Comparison of ENCODE assay signal across 15 cellular contexts in genomic region chr3:53721187-53721946, GRCh38.
A peak's percentile ranks its signal among the peaks of the same experiment; 100 is the strongest.
DNase-seq lines count a peak whose midpoint lies in the region; ATAC-seq and TF ChIP-seq lines count a peak whose summit lies in the region.
"Had no signal": no experiment of that assay in that cellular context is flagged by ENCODE, and none has a peak within 500 bp of the region (broad histone marks: within the 10 kb centered on the region; RNA-seq: fewer than 3 reads in every experiment).

No MANE protein-coding gene starts in this region.

- peaks cover 23% of the 10 kb centered on the region for H3K27me3 Mint-ChIP-seq in activated CD4-positive, alpha-beta memory T cell treated with anti-CD3 and anti-CD28 coated beads, Interleukin-2, amount 10 ng/mL, durations not matched to agents 7 days and 5 days
- H3K27me3 Mint-ChIP-seq in activated CD4-positive, alpha-beta memory T cell treated with anti-CD3 and anti-CD28 coated beads for 36 hours = peaks cover 4% of the 10 kb centered on the region
- no peaks in the 10 kb centered on the region for H3K27me3 Mint-ChIP-seq in WTC11 (ENCODE audit: low read depth)

- no peak overlapping the region for H3K4me3 Mint-ChIP-seq in activated CD4-positive, alpha-beta memory T cell treated with anti-CD3 and anti-CD28 coated beads, Interleukin-2, amount 10 ng/mL, durations not matched to agents 7 days and 5 days
- no peak overlapping the region for H3K4me3 Mint-ChIP-seq in activated CD4-positive, alpha-beta memory T cell treated with anti-CD3 and anti-CD28 coated beads for 36 hours
- H3K4me3 Mint-ChIP-seq in WTC11 = no peak overlapping the region
- H3K4me3 Mint-ChIP-seq: activated naive CD4-positive, alpha-beta T cell treated with anti-CD3 and anti-CD28 coated beads for 36 hours; nephron had no signal

- H3K27me3 ChIP-seq in thyroid gland = no peaks in the 10 kb centered on the region

- intact Hi-C loops in activated CD4-positive, alpha-beta memory T cell treated with anti-CD3 and anti-CD28 coated beads for 36 hours (cut with micrococcal nuclease) = no loop called here
- intact Hi-C loops in thyroid gland (cut with DNase I) = no loop called here

- no peaks in the 10 kb centered on the region for H3K9me3 ChIP-seq in thyroid gland

- H3K27ac Mint-ChIP-seq in activated CD4-positive, alpha-beta memory T cell treated with anti-CD3 and anti-CD28 coated beads, Interleukin-2, amount 10 ng/mL, durations not matched to agents 7 days and 5 days = peak overlapping the region; percentile 28
- no peak overlapping the region for H3K27ac Mint-ChIP-seq in activated CD4-positive, alpha-beta memory T cell treated with anti-CD3 and anti-CD28 coated beads for 36 hours
- H3K27ac Mint-ChIP-seq in WTC11 = no peak overlapping the region
- H3K27ac Mint-ChIP-seq: activated naive CD4-positive, alpha-beta T cell treated with anti-CD3 and anti-CD28 coated beads for 36 hours; nephron had no signal

- ATAC-seq in WTC11 (peak; percentile 86), GM19324 (IDR thresholded peaks at IDR 0.05; ENCODE audit: low FRiP score, unreplicated experiment) (no peak), GM21786 (IDR thresholded peaks at IDR 0.05; ENCODE audit: unreplicated experiment) (no peak), GM18870 (IDR thresholded peaks at IDR 0.05; ENCODE audit: unreplicated experiment) (no peak)

- H3K4me1 ChIP-seq in thyroid gland = no peaks in the 10 kb centered on the region

- peaks cover 6% of the 10 kb centered on the region for H3K36me3 Mint-ChIP-seq in activated CD4-positive, alpha-beta memory T cell treated with anti-CD3 and anti-CD28 coated beads, Interleukin-2, amount 10 ng/mL, durations not matched to agents 7 days and 5 days (ENCODE audit: low read depth)
- no peaks in the 10 kb centered on the region for H3K36me3 Mint-ChIP-seq in activated CD4-positive, alpha-beta memory T cell treated with anti-CD3 and anti-CD28 coated beads for 36 hours
- no peaks in the 10 kb centered on the region for H3K36me3 Mint-ChIP-seq in WTC11

- CTCF ChIA-PET in activated CD4-positive, alpha-beta memory T cell treated with anti-CD3 and anti-CD28 coated beads, Interleukin-2, amount 10 ng/mL, durations not matched to agents 7 days and 5 days (lab: Charles Lee) = interaction anchor here (0.6 to 1.8 kb wide), 5 partner anchors 11 to 37 kb away, joined by 3 to 15 read pairs (median 3); no protein-coding TSS in a partner anchor
- CTCF ChIA-PET in activated CD4-positive, alpha-beta memory T cell treated with anti-CD3 and anti-CD28 coated beads for 36 hours (lab: Charles Lee) = interaction anchor here (0.9 kb wide), 1 partner anchor 11 kb away, joined by 3 read pairs; no protein-coding TSS in a partner anchor
- CTCF ChIA-PET in WTC11 (lab: Charles Lee) = interaction anchor here (1.1 to 1.4 kb wide), 3 partner anchors 11 to 344 kb away, joined by 3 to 10 read pairs (median 3); no protein-coding TSS in a partner anchor

- TF ChIP-seq CTCF in WTC11 (IDR thresholded peaks at IDR 0.05) (no peak), thyroid gland (IDR thresholded peaks at IDR 0.05) (no peak)

- peaks cover 48% of the 10 kb centered on the region for H3K4me1 Mint-ChIP-seq in activated CD4-positive, alpha-beta memory T cell treated with anti-CD3 and anti-CD28 coated beads, Interleukin-2, amount 10 ng/mL, durations not matched to agents 7 days and 5 days
- no peaks in the 10 kb centered on the region for H3K4me1 Mint-ChIP-seq in activated CD4-positive, alpha-beta memory T cell treated with anti-CD3 and anti-CD28 coated beads for 36 hours (ENCODE audit: low read depth)
- H3K4me1 Mint-ChIP-seq in WTC11 = peaks cover 9% of the 10 kb centered on the region
- H3K4me1 Mint-ChIP-seq: nephron had no signal

- no peaks in the 10 kb centered on the region for H3K36me3 ChIP-seq in thyroid gland

- DNase-seq in activated CD4-positive, alpha-beta memory T cell treated with anti-CD3 and anti-CD28 coated beads, Interleukin-2, amount 10 ng/mL, durations not matched to agents 7 days and 5 days = no peak
- DNase-seq in activated CD4-positive, alpha-beta memory T cell treated with anti-CD3 and anti-CD28 coated beads for 36 hours = no peak
- DNase-seq in WTC11 (ENCODE audit: low spot score) (no peak), inferior parietal cortex (ENCODE audit: extremely low spot score) (peak; percentile 37), thyroid gland (peak; percentile 12 to 27)
- DNase-seq: 8988T; activated naive CD4-positive, alpha-beta T cell treated with anti-CD3 and anti-CD28 coated beads for 36 hours; NCI-H1930; NCI-H82; SIG-M5 had no signal

- no peaks in the 10 kb centered on the region for H3K9me3 Mint-ChIP-seq in activated CD4-positive, alpha-beta memory T cell treated with anti-CD3 and anti-CD28 coated beads, Interleukin-2, amount 10 ng/mL, durations not matched to agents 7 days and 5 days
- H3K9me3 Mint-ChIP-seq in activated CD4-positive, alpha-beta memory T cell treated with anti-CD3 and anti-CD28 coated beads for 36 hours = no peaks in the 10 kb centered on the region
- no peaks in the 10 kb centered on the region for H3K9me3 Mint-ChIP-seq in WTC11
- H3K9me3 Mint-ChIP-seq: activated naive CD4-positive, alpha-beta T cell treated with anti-CD3 and anti-CD28 coated beads for 36 hours; nephron had no signal

- POLR2A ChIA-PET in activated CD4-positive, alpha-beta memory T cell treated with anti-CD3 and anti-CD28 coated beads, Interleukin-2, amount 10 ng/mL, durations not matched to agents 7 days and 5 days (lab: Charles Lee) = interaction anchor here (1.0 to 1.5 kb wide), 2 partner anchors 8 to 14 kb away, joined by 4 read pairs; no protein-coding TSS in a partner anchor
- POLR2A ChIA-PET in activated CD4-positive, alpha-beta memory T cell treated with anti-CD3 and anti-CD28 coated beads for 36 hours (lab: Charles Lee) = no interaction called here
- POLR2A ChIA-PET in WTC11 (lab: Charles Lee) = no interaction called here

- no peak for TF ChIP-seq POLR2A in thyroid gland (IDR thresholded peaks at IDR 0.05)

- 51 to 55% methylated on average over 5 of the region's 5 CpGs for WGBS in thyroid gland, 2 donors

- H3K27ac ChIP-seq in thyroid gland = no peak overlapping the region
- H3K27ac ChIP-seq: KMS-11 had no signal

- no peak overlapping the region for H3K4me3 ChIP-seq in thyroid gland (replicated peaks in 1 of 3)

TF ChIP-seq in WTC11, 78 proteins besides CTCF, POLR2A, EP300 and RAD21 (continues in another document):
- TF ChIP-seq, protein P1, sequence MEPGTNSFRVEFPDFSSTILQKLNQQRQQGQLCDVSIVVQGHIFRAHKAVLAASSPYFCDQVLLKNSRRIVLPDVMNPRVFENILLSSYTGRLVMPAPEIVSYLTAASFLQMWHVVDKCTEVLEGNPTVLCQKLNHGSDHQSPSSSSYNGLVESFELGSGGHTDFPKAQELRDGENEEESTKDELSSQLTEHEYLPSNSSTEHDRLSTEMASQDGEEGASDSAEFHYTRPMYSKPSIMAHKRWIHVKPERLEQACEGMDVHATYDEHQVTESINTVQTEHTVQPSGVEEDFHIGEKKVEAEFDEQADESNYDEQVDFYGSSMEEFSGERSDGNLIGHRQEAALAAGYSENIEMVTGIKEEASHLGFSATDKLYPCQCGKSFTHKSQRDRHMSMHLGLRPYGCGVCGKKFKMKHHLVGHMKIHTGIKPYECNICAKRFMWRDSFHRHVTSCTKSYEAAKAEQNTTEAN (CRISPR knock-in tag; IDR thresholded peaks at IDR 0.05) = no peak
- TF ChIP-seq ZNF121 (CRISPR knock-in tag; IDR thresholded peaks at IDR 0.05) = no peak
- TF ChIP-seq MAX (CRISPR knock-in tag; IDR thresholded peaks at IDR 0.05) = no peak
- no peak for TF ChIP-seq GRHL2 (CRISPR knock-in tag; IDR thresholded peaks at IDR 0.05; ENCODE audit: insufficient replicate concordance, severe bottlenecking)
- no peak for TF ChIP-seq ZNF317 (CRISPR knock-in tag; IDR thresholded peaks at IDR 0.05; ENCODE audit: borderline replicate concordance, low read depth)
- no peak for TF ChIP-seq SMAD3 (CRISPR knock-in tag; IDR thresholded peaks at IDR 0.05; ENCODE audit: borderline replicate concordance)
- TF ChIP-seq CREB1 (CRISPR knock-in tag; IDR thresholded peaks at IDR 0.05) = no peak
- TF ChIP-seq, protein P2, sequence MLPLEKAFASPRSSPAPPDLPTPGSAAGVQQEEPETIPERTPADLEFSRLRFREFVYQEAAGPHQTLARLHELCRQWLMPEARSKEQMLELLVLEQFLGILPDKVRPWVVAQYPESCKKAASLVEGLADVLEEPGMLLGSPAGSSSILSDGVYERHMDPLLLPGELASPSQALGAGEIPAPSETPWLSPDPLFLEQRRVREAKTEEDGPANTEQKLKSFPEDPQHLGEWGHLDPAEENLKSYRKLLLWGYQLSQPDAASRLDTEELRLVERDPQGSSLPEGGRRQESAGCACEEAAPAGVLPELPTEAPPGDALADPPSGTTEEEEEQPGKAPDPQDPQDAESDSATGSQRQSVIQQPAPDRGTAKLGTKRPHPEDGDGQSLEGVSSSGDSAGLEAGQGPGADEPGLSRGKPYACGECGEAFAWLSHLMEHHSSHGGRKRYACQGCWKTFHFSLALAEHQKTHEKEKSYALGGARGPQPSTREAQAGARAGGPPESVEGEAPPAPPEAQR (CRISPR knock-in tag; IDR thresholded peaks at IDR 0.05) = no peak
- TF ChIP-seq ZNF416 (CRISPR knock-in tag; IDR thresholded peaks at IDR 0.05) = no peak
- no peak for TF ChIP-seq MXD4 (CRISPR knock-in tag; IDR thresholded peaks at IDR 0.05; ENCODE audit: borderline replicate concordance)
- no peak for TF ChIP-seq ETV6 (CRISPR knock-in tag; IDR thresholded peaks at IDR 0.05)
- TF ChIP-seq ATF2 (CRISPR knock-in tag; IDR thresholded peaks at IDR 0.05; ENCODE audit: borderline replicate concordance, low read depth) = no peak
- TF ChIP-seq RELA (CRISPR knock-in tag; IDR thresholded peaks at IDR 0.05; ENCODE audit: borderline replicate concordance) = no peak
- no peak for TF ChIP-seq ATF1 (CRISPR knock-in tag; IDR thresholded peaks at IDR 0.05)

Comparison
In these comparisons a context has a peak if more than half of its experiments do, and no peak if none do; other contexts are left out.
1. DNase-seq: peak in inferior parietal cortex (single experiment) and thyroid gland (2 of 2); none in activated CD4-positive, alpha-beta memory T cell treated with anti-CD3 and anti-CD28 coated beads, Interleukin-2, amount 10 ng/mL, durations not matched to agents 7 days and 5 days (single experiment), activated CD4-positive, alpha-beta memory T cell treated with anti-CD3 and anti-CD28 coated beads for 36 hours (single experiment) and WTC11 (single experiment).